In genomic region chr15:44584162-44584749, GRCh38 we compare ENCODE assay signal across 8 cellular contexts. TPM values are rescaled to one million over a fixed set of nuclear protein-coding genes. Genes with fewer than 3 reads are reported as not detected.
DNase-seq lines count a peak whose midpoint lies in the region; ATAC-seq and TF ChIP-seq lines count a peak whose summit lies in the region.

No MANE protein-coding gene starts in this region.

- dilution Hi-C loops in mammary epithelial cell (cut with HindIII; ENCODE audit: low sequenced_read_pairs), result no loop called here

- intact Hi-C loops in mammary epithelial cell (cut with micrococcal nuclease) (loop anchor here (5.0 kb wide), 1 partner anchor 78 kb away; the partner anchor contains the start of gene SPG11), ascending aorta (cut with DNase I) (no loop called here)

- DNase-seq in BJ (ENCODE audit: low read depth), result no peak
- DNase-seq in H9, result peak; percentile 72
- DNase-seq in T-helper 22 cell (ENCODE audit: low read depth), result peak; percentile 11
- peak; percentile 35 for DNase-seq in mammary epithelial cell
- DNase-seq in midbrain (lab: John Stamatoyannopoulos, UW), result peak; percentile 13
- no peak for DNase-seq in type B pancreatic cell (ENCODE audit: extremely low spot score, unreplicated experiment)
- DNase-seq in ascending aorta (ENCODE audit: low spot score in 2 of 2), result no peak

- H3K9me3 ChIP-seq in H9 (ENCODE audit: control insufficient read depth, low read depth, low read length) (no peaks in the 10 kb centered on the region), mammary epithelial cell (replicated peaks; ENCODE audit: insufficient read depth, low read length) (no peaks in the 10 kb centered on the region), ascending aorta (no peaks in the 10 kb centered on the region)

- H3K4me3 ChIP-seq in BJ (ENCODE audit: low read depth, low read length) (no peak overlapping the region), mammary epithelial cell (replicated peaks in 1 of 3; ENCODE audit: insufficient read depth in 1 of 3, low read depth in 2 of 3, low read length in 3 of 3) (no peak overlapping the region), ascending aorta (no peak overlapping the region)

- TF ChIP-seq CTCF in BJ (IDR thresholded peaks at IDR 0.05; ENCODE audit: insufficient read depth, low read depth, low read length) (peak; percentile 51), H9 (conservative IDR thresholded peaks at IDR 0.05) (peak; percentile 70), mammary epithelial cell (conservative IDR thresholded peaks at IDR 0.05 in 1 of 2, IDR thresholded peaks at IDR 0.05 in 1 of 2; ENCODE audit: extremely low read depth in 1 of 2, insufficient read depth in 1 of 2, low read depth in 1 of 2, low read length in 2 of 2) (peak; percentile 61 to 70), type B pancreatic cell (conservative IDR thresholded peaks at IDR 0.05) (peak; percentile 44), ascending aorta (IDR thresholded peaks at IDR 0.05) (peak in 1 of 3 experiments; percentile 13)

- no peak overlapping the region for H4K5ac ChIP-seq in H9 (ENCODE audit: insufficient read length, low read depth, low read length)

- H2BK15ac ChIP-seq in H9 (ENCODE audit: low read depth, low read length), result no peak overlapping the region

- no peaks in the 10 kb centered on the region for H3K79me2 ChIP-seq in H9 (ENCODE audit: insufficient read depth, low read length)
- peaks cover 2% of the 10 kb centered on the region for H3K79me2 ChIP-seq in mammary epithelial cell (ENCODE audit: insufficient read depth, low read length)

- no peaks in the 10 kb centered on the region for H3K23me2 ChIP-seq in H9 (ENCODE audit: insufficient read length, low read depth, low read length, poor library complexity, severe bottlenecking)

- in situ Hi-C loops in mammary epithelial cell (cut with MboI; ENCODE audit: low sequenced_read_pairs in 2 of 2), result loop anchor here in 1 of 2 donors (25.0 kb wide), 1 partner anchor 153 kb away; the partner anchor contains the start of gene TRIM69

- H4K8ac ChIP-seq in H9 (replicated peaks; ENCODE audit: insufficient read length, low read depth, low read length), result no peak overlapping the region

- no peak overlapping the region for H3K14ac ChIP-seq in H9 (ENCODE audit: insufficient read depth, low read length)

- no peak for ATAC-seq in HG02973 (IDR thresholded peaks at IDR 0.05; ENCODE audit: unreplicated experiment)

- no peak overlapping the region for H2BK5ac ChIP-seq in H9 (ENCODE audit: insufficient read length, low read length)

- H3K23ac ChIP-seq in H9 (ENCODE audit: insufficient read length, low read depth, low read length), result no peak overlapping the region

- no peaks in the 10 kb centered on the region for H3K4me1 Mint-ChIP-seq in H9
- H3K4me1 Mint-ChIP-seq in type B pancreatic cell (ENCODE audit: unreplicated experiment), result no peaks in the 10 kb centered on the region

- H3K27ac ChIP-seq in H9 (ENCODE audit: insufficient read length, low read depth, low read length), result no peak overlapping the region
- H3K27ac ChIP-seq in mammary epithelial cell (ENCODE audit: insufficient read depth, low read depth, low read length), result no peak overlapping the region
- no peak overlapping the region for H3K27ac ChIP-seq in ascending aorta

- POLR2A ChIA-PET in BJ (lab: Charles Lee), result no interaction called here

- WGBS in H9 (ENCODE audit: extremely low coverage, insufficient read length, low lambda C conversion rate), result no CpG with 5 or more reads among the region's 5 CpGs
- WGBS in mammary epithelial cell (ENCODE audit: low coverage, missing lambda C conversion rate), result 96% methylated on average over 4 of the region's 5 CpGs

- H3K4me1 ChIP-seq in H9 (ENCODE audit: insufficient read depth, low read length) (no peaks in the 10 kb centered on the region), mammary epithelial cell (ENCODE audit: insufficient read depth, low read length) (no peaks in the 10 kb centered on the region), ascending aorta (no peaks in the 10 kb centered on the region)

- no peak overlapping the region for H3K4ac ChIP-seq in H9 (ENCODE audit: low read depth, low read length)

- no peak overlapping the region for H3K9ac ChIP-seq in H9 (ENCODE audit: extremely low read depth, insufficient read length, low read length)
- H3K9ac ChIP-seq in mammary epithelial cell (ENCODE audit: insufficient read depth, low read length), result no peak overlapping the region

- H3K36me3 ChIP-seq in BJ (ENCODE audit: control insufficient read depth, insufficient read depth, low read length), result peaks cover 8% of the 10 kb centered on the region; the same call in 1 of the 2 replicates
- H3K36me3 ChIP-seq in mammary epithelial cell (ENCODE audit: insufficient read depth, low read length), result peaks cover 18% of the 10 kb centered on the region
- H3K36me3 ChIP-seq in ascending aorta, result peaks cover 36 to 72% of the 10 kb centered on the region in 2 donors

- H3K36me3 Mint-ChIP-seq in H9 (ENCODE audit: insufficient read depth in 1 of 3, low read depth in 3 of 3), result peaks cover 31 to 70% (median 63%) of the 10 kb centered on the region in 3 experiments
- peaks cover 41% of the 10 kb centered on the region for H3K36me3 Mint-ChIP-seq in type B pancreatic cell

- no peak overlapping the region for H2BK20ac ChIP-seq in H9 (ENCODE audit: low read depth, low read length, poor library complexity, severe bottlenecking)

- CTCF ChIA-PET in BJ (lab: Yijun Ruan, JAX), result interaction anchor here (0.5 to 2.4 kb wide), 7 partner anchors 9 to 711 kb away, joined by 3 to 11 read pairs (median 4); partner anchors contain the start of gene SPG11
- CTCF ChIA-PET in mammary epithelial cell (lab: Charles Lee; ENCODE audit: low non-redundant PET), result interaction anchor here (0.6 to 0.7 kb wide), 3 partner anchors 29 to 645 kb away, joined by 3 to 5 read pairs (median 5); partner anchors contain the start of gene TRIM69

- TSS peak; percentile 60 for BruUV-seq in mammary epithelial cell (replicated peaks; lab: Mats Ljungman, UMichigan)

- H3K27ac Mint-ChIP-seq in H9 (no peak overlapping the region), type B pancreatic cell (no peak overlapping the region)

- H3K27me3 Mint-ChIP-seq in H9 (ENCODE audit: low read depth) (no peaks in the 10 kb centered on the region), type B pancreatic cell (no peaks in the 10 kb centered on the region)

- H3K9me3 Mint-ChIP-seq in H9 (no peaks in the 10 kb centered on the region), type B pancreatic cell (no peaks in the 10 kb centered on the region)

- H3K27me3 ChIP-seq in BJ (ENCODE audit: control insufficient read depth, insufficient read depth, low read length) (no peaks in the 10 kb centered on the region), H9 (ENCODE audit: insufficient read depth, low read length) (no peaks in the 10 kb centered on the region), mammary epithelial cell (ENCODE audit: insufficient read depth, low read length) (no peaks in the 10 kb centered on the region), ascending aorta (no peaks in the 10 kb centered on the region)

- H4K20me1 ChIP-seq in H9 (ENCODE audit: control insufficient read depth, insufficient read depth, insufficient read length) (no peaks in the 10 kb centered on the region), mammary epithelial cell (ENCODE audit: insufficient read depth, low read length) (no peaks in the 10 kb centered on the region)

- no peak overlapping the region for H3K56ac ChIP-seq in H9 (ENCODE audit: insufficient read length, low read depth, low read length)

- H2AK5ac ChIP-seq in H9 (ENCODE audit: insufficient read length, low read length), result no peak overlapping the region

- H3K4me2 ChIP-seq in H9 (ENCODE audit: insufficient read depth, insufficient read length, low read length) (no peak overlapping the region), mammary epithelial cell (ENCODE audit: insufficient read depth, low read depth, low read length) (no peak overlapping the region)

- no peak overlapping the region for H4K91ac ChIP-seq in H9 (ENCODE audit: insufficient read length, low read depth, low read length)

- H2BK120ac ChIP-seq in H9 (ENCODE audit: low read depth, low read length, poor library complexity, severe bottlenecking), result no peak overlapping the region

- H2BK12ac ChIP-seq in H9 (ENCODE audit: insufficient read length, low read depth, low read length), result no peak overlapping the region

- no peaks in the 10 kb centered on the region for H3K79me1 ChIP-seq in H9 (ENCODE audit: insufficient read depth, low read depth, low read length, poor library complexity, severe bottlenecking)

- H2AFZ ChIP-seq in H9 (ENCODE audit: low read length), result no peak overlapping the region
- H2AFZ ChIP-seq in mammary epithelial cell (ENCODE audit: low read depth, low read length), result no peak overlapping the region

- H3K4me3 Mint-ChIP-seq in H9 (no peak overlapping the region), type B pancreatic cell (no peak overlapping the region)

- H3K18ac ChIP-seq in H9 (ENCODE audit: insufficient read length, low read depth, low read length), result no peak overlapping the region

- H3T11ph ChIP-seq in H9 (ENCODE audit: low read length), result no peak overlapping the region

RNA-seq across cellular contexts. Expression of gene EIF3J, which starts 47.3 kb away (rescaled TPM):
- polyA plus RNA-seq in BJ (2011; rRNA removed) (22.5 and 54.4 TPM in 2 replicates), mammary epithelial cell (49.4 TPM)
- polyA minus RNA-seq in BJ (2011; rRNA and poly(A)+ RNA removed), result 12.8 and 15.3 TPM in 2 replicates
- total RNA-seq in H9 (2021) (114 and 129 TPM in 2 replicates), mammary epithelial cell (100 to 1,000 TPM in 1 of 2 donors, 10 to 100 TPM in 1; 30.5 to 105 TPM), type B pancreatic cell (ENCODE audit: low replicate concordance) (60.9 and 91.1 TPM in 2 replicates), ascending aorta (22.8 TPM)
- 28.5 TPM for polyA minus RNA-seq in mammary epithelial cell

Comparison
In these comparisons a context has a peak if more than half of its experiments do, and no peak if none do; other contexts are left out.
1. DNase-seq: peak in H9 (single experiment), T-helper 22 cell (single experiment), mammary epithelial cell (single experiment) and midbrain (single experiment); none in BJ (single experiment), type B pancreatic cell (single experiment) and ascending aorta (0 of 2).